26 cellular contexts compared by ENCODE assay signal in the genomic region with DNA sequence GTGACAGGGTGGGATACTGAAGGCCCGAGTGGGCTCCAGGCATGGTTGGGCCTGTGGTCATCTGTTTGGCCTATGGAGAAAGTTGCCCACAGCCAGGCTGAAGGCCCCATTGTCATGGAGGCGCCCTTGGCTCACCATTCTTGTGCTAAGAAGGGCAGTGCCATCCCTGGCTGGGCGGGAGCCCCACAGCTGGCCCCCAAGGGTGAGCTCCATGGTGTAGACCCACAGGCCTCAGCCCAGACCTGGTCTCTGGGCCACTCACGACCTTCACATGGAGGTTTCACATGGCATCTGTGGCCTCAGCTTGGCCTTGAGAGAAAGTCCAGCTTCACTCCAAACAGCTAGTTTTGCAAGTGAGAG. TPM values are rescaled to one million over a fixed set of nuclear protein-coding genes. Genes with fewer than 3 reads are reported as not detected.
DNase-seq lines count a peak whose midpoint lies in the region; ATAC-seq and TF ChIP-seq lines count a peak whose summit lies in the region.
"Had no signal": no experiment of that assay in that cellular context is flagged by ENCODE, and none has a peak within 500 bp of the region (broad histone marks: within the 10 kb centered on the region; RNA-seq: fewer than 3 reads in every experiment).

No MANE protein-coding gene starts in this region.

- H3K4me3 Mint-ChIP-seq in GM23338: peak overlapping the region; percentile 52; the same call in 2 of the 3 replicates
- H3K4me3 Mint-ChIP-seq: CD8-positive, alpha-beta T cell; IgD-negative memory B cell had no signal

- H3K27me3 Mint-ChIP-seq in GM23338 (ENCODE audit: insufficient read depth, low read depth, poor library complexity): peaks cover 14% of the 10 kb centered on the region
- H3K27me3 Mint-ChIP-seq: IgD-negative memory B cell had no signal

- H3K27ac Mint-ChIP-seq in GM23338: 0 out of 2 replicates have a peak overlapping the region, but pooled peaks have one; percentile 96
- H3K27ac Mint-ChIP-seq: CD8-positive, alpha-beta T cell; IgD-negative memory B cell had no signal

- peak overlapping the region; percentile 14; the same call in 1 of the 2 replicates for H3K4me3 ChIP-seq in GM23338
- no peak overlapping the region for H3K4me3 ChIP-seq in HUES48 (ENCODE audit: low read depth, low read length)
- peak overlapping the region; percentile 31 for H3K4me3 ChIP-seq in iPS-18a (ENCODE audit: low read length)
- H3K4me3 ChIP-seq in BE2C (ENCODE audit: low read depth, low read length): no peak overlapping the region
- H3K4me3 ChIP-seq: A549, SK-N-MC had no signal

- H3K27me3 ChIP-seq in GM23338 (ENCODE audit: insufficient read depth): no peaks in the 10 kb centered on the region
- H3K27me3 ChIP-seq in HUES48 (ENCODE audit: control insufficient read depth, insufficient read depth, low read length): no peaks in the 10 kb centered on the region
- H3K27me3 ChIP-seq in iPS-18a (ENCODE audit: control insufficient read depth, insufficient read depth, low read length): no peaks in the 10 kb centered on the region
- H3K27me3 ChIP-seq in BE2C: no peaks in the 10 kb centered on the region

- H3K27ac ChIP-seq in GM23338 (ENCODE audit: low read depth) (0 out of 2 replicates have a peak overlapping the region, but pooled peaks have one; percentile 55), HUES48 (ENCODE audit: low read depth, low read length) (peak overlapping the region; percentile 52), iPS-18a (ENCODE audit: low read length) (no peak overlapping the region)
- H3K27ac ChIP-seq: A549, KMS-11, SK-N-MC had no signal

- H3K9me3 ChIP-seq in HUES48 (ENCODE audit: control insufficient read depth, insufficient read depth, low read length) (no peaks in the 10 kb centered on the region), iPS-18a (ENCODE audit: control insufficient read depth, low read depth, low read length) (no peaks in the 10 kb centered on the region), BE2C (no peaks in the 10 kb centered on the region)
- H3K9me3 ChIP-seq: A549, Caco-2 had no signal

- no peak for TF ChIP-seq CTCF in GM23338 (conservative IDR thresholded peaks at IDR 0.05; ENCODE audit: low read depth in 2 of 2)
- TF ChIP-seq CTCF in BE2C (IDR thresholded peaks at IDR 0.05; ENCODE audit: low read depth, low read length): no peak

- H3K4me1 ChIP-seq in GM23338 (ENCODE audit: insufficient read depth) (peaks cover 23% of the 10 kb centered on the region), HUES48 (ENCODE audit: control insufficient read depth, insufficient read depth, low read length) (peaks cover 26% of the 10 kb centered on the region), iPS-18a (ENCODE audit: control insufficient read depth, low read depth, low read length) (peaks cover 14% of the 10 kb centered on the region), BE2C (no peaks in the 10 kb centered on the region)
- H3K4me1 ChIP-seq: A549, Caco-2 had no signal

- intact Hi-C loops in sciatic nerve (cut with DNase I): no loop called here

- H3K36me3 ChIP-seq in GM23338 (ENCODE audit: insufficient read depth): peaks cover 9% of the 10 kb centered on the region; the same call in 1 of the 2 replicates
- H3K36me3 ChIP-seq in HUES48 (ENCODE audit: control insufficient read depth, insufficient read depth, low read length): peaks cover 84% of the 10 kb centered on the region
- H3K36me3 ChIP-seq in iPS-18a (ENCODE audit: control insufficient read depth, low read depth, low read length): peaks cover 63% of the 10 kb centered on the region
- H3K36me3 ChIP-seq in BE2C: peaks cover 74% of the 10 kb centered on the region

- H3K4me2 ChIP-seq in GM23338: peak overlapping the region; percentile 72
- H3K4me2 ChIP-seq: A549, KMS-11 had no signal

- peaks cover 30% of the 10 kb centered on the region for H3K4me1 Mint-ChIP-seq in GM23338
- H3K4me1 Mint-ChIP-seq: IgD-negative memory B cell had no signal

- H3K9ac ChIP-seq in HUES48 (ENCODE audit: low read depth, low read length): no peak overlapping the region
- H3K9ac ChIP-seq in iPS-18a (ENCODE audit: low read length): no peak overlapping the region
- H3K9ac ChIP-seq: KMS-11 had no signal

- H3K79me2 ChIP-seq in GM23338 (replicated peaks; ENCODE audit: insufficient read depth): no peaks in the 10 kb centered on the region

- DNase-seq in GM23338 (ENCODE audit: low spot score) (no peak), sciatic nerve (ENCODE audit: low spot score) (peak; percentile 49), BE2C (no peak), SIG-M5 treated with dmso at 0.1 percent for 504 hours (lab: John Stamatoyannopoulos, UW; ENCODE audit: unreplicated experiment) (no peak)
- DNase-seq: AML-193; Caco-2; CD8-positive, alpha-beta T cell; DMS 273 treated with DMSO at 0.1 percent for 48 hours; DMS79; EL; GF-D8; NCI-H1048; NCI-H1417; NCI-H1694; NCI-H2029 treated with DMSO at 0.1 percent for 48 hours; NCI-H2227 treated with DMSO at 0.1 percent for 48 hours; NCI-H526 treated with DMSO at 0.1 percent for 48 hours; RPMI8226; SHP77 treated with DMSO at 0.1 percent for 48 hours had no signal

- H3K9me2 ChIP-seq in GM23338 (ENCODE audit: insufficient read depth): no peaks in the 10 kb centered on the region

- H3F3A ChIP-seq in GM23338 (replicated peaks; ENCODE audit: low read depth): 0 out of 2 replicates have a peak, but pooled peaks cover 13% of the 10 kb centered on the region

- ATAC-seq in GM23338: peak; percentile 14
- no peak for ATAC-seq in sciatic nerve
- ATAC-seq in HG03432 (IDR thresholded peaks at IDR 0.05; ENCODE audit: unreplicated experiment): no peak
- ATAC-seq: A549; CD8-positive, alpha-beta T cell had no signal

- H2AFZ ChIP-seq in GM23338: no peak overlapping the region

- H4K20me1 ChIP-seq in GM23338 (replicated peaks; ENCODE audit: insufficient read depth): peaks cover 8% of the 10 kb centered on the region; the same call in 1 of the 2 replicates

- H3K9me3 Mint-ChIP-seq in GM23338: no peaks in the 10 kb centered on the region
- H3K9me3 Mint-ChIP-seq: CD8-positive, alpha-beta T cell; IgD-negative memory B cell had no signal

- H3K36me3 Mint-ChIP-seq in GM23338 (ENCODE audit: low read depth): peaks cover 74% of the 10 kb centered on the region

TF ChIP-seq in GM23338, 12 proteins besides CTCF, POLR2A, EP300 and RAD21 (continues in another document):
- TF ChIP-seq STAT1 (IDR thresholded peaks at IDR 0.05; ENCODE audit: unreplicated experiment): no peak

RNA-seq across cellular contexts. Expression of a gene that starts 34.3 kb away (rescaled TPM):
- total RNA-seq in GM23338 (2014; rRNA removed; shearing (Covaris generic)): 0.78 TPM in 1 of 2 replicates, not detected in the other
- polyA plus RNA-seq in GM23338 (2016; fragmentation: Nextera tagmentation; extraction: Ambion mirVana): 0.11 and 0.14 TPM in 2 replicates
- total RNA-seq in sciatic nerve: not detected
- polyA plus RNA-seq in BE2C (2012; ENCODE audit: insufficient read depth, insufficient read length, low read depth): 0.40 TPM
- total RNA-seq: CD8-positive, alpha-beta T cell had no signal
- polyA plus RNA-seq: IgD-negative memory B cell had no signal

RNA-seq across cellular contexts. Expression of a gene that starts 50.7 kb away (rescaled TPM):
- total RNA-seq in GM23338 (2014; rRNA removed; shearing (Covaris generic)): 63.4 and 74.8 TPM in 2 replicates
- polyA plus RNA-seq in GM23338 (2016; fragmentation: Nextera tagmentation; extraction: Ambion mirVana): 38.0 and 42.5 TPM in 2 replicates
- total RNA-seq in sciatic nerve: 53.8 TPM
- 206 TPM for polyA plus RNA-seq in BE2C (2012; ENCODE audit: insufficient read depth, insufficient read length, low read depth)

Comparison
In these comparisons a context has a peak if more than half of its experiments do, and no peak if none do; other contexts are left out.
1. H3K4me3 ChIP-seq: peak in GM23338 (single experiment) and iPS-18a (single experiment); none in HUES48 (single experiment) and BE2C (single experiment).